8 cellular contexts compared by ENCODE assay signal in the genomic region with DNA sequence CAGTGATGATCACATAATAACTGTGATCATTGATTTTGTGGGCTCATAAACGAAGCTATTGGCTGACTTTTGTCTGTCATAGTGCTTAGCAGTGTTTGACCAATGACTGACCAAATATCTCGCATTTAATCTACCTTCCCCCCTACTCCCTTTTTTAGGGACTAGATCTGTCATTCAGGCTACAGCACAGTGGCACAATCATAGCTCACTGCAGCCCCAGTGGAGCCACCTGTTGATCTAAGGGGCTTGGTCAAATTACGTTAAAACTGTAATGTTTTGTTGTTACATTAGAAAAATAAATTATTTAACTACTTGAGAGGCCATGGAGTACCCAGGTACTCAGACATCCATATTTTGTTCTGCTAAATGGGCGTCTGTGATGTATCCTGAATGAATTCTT. TPM values are rescaled to one million over a fixed set of nuclear protein-coding genes. Genes with fewer than 3 reads are reported as not detected.
DNase-seq lines count a peak whose midpoint lies in the region; ATAC-seq, FAIRE-seq and TF ChIP-seq lines count a peak whose summit lies in the region.

No MANE protein-coding gene starts in this region.

- CTCF ChIA-PET in WTC11 (lab: Charles Lee): interaction anchor here (0.7 to 1.0 kb wide), 2 partner anchors 20 to 58 kb away, joined by 3 to 4 read pairs; no protein-coding TSS in a partner anchor

- H3K4me2 ChIP-seq in keratinocyte (ENCODE audit: control insufficient read depth, extremely low read depth, insufficient read depth, low read depth, low read length): peak overlapping the region; percentile 80

- H3K79me2 ChIP-seq in keratinocyte (ENCODE audit: control insufficient read depth, insufficient read depth, low read length): peaks cover 12% of the 10 kb centered on the region

- no peaks in the 10 kb centered on the region for H3K27me3 Mint-ChIP-seq in activated naive CD4-positive, alpha-beta T cell treated with anti-CD3 and anti-CD28 coated beads, Interleukin-2, amount 50 U/mL, for 24 hours
- no peaks in the 10 kb centered on the region for H3K27me3 Mint-ChIP-seq in WTC11 (ENCODE audit: low read depth)

- H4K20me1 ChIP-seq in keratinocyte (ENCODE audit: control insufficient read depth, extremely low read depth, insufficient read depth, low read length): no peaks in the 10 kb centered on the region

- dilution Hi-C loops in keratinocyte (cut with MboI; ENCODE audit: extremely low pct_ligation_motif_present, low sequenced_read_pairs): no loop called here

- H3K27ac ChIP-seq in keratinocyte (ENCODE audit: control insufficient read depth, insufficient read depth, low read length) (peak overlapping the region; percentile 95), tibial nerve (peak overlapping the region in 3 of 4 donors; percentile 94 to 98 (median 96))

- no peaks in the 10 kb centered on the region for H3K27me3 ChIP-seq in keratinocyte (ENCODE audit: control insufficient read depth, extremely low read depth, insufficient read depth, low read length)
- no peaks in the 10 kb centered on the region for H3K27me3 ChIP-seq in tibial nerve

- H3K4me3 Mint-ChIP-seq in activated naive CD4-positive, alpha-beta T cell treated with anti-CD3 and anti-CD28 coated beads, Interleukin-2, amount 50 U/mL, for 24 hours: peak overlapping the region; percentile 93
- H3K4me3 Mint-ChIP-seq in WTC11: peak overlapping the region; percentile 84

- no peak for TF ChIP-seq CTCF in WTC11 (IDR thresholded peaks at IDR 0.05)
- TF ChIP-seq CTCF in keratinocyte (optimal IDR thresholded peaks at IDR 0.05 in 1 of 3, IDR thresholded peaks at IDR 0.05 in 1 of 3, conservative IDR thresholded peaks at IDR 0.05 in 1 of 3; ENCODE audit: extremely low read depth in 1 of 3, insufficient read depth in 2 of 3, low read length in 3 of 3): no peak
- no peak for TF ChIP-seq CTCF in tibial nerve (IDR thresholded peaks at IDR 0.05)

- 23 to 46% methylated on average over 4 of the region's 4 CpGs for WGBS in tibial nerve, 2 donors

- H3K36me3 Mint-ChIP-seq in activated naive CD4-positive, alpha-beta T cell treated with anti-CD3 and anti-CD28 coated beads, Interleukin-2, amount 50 U/mL, for 24 hours: peaks cover 1% of the 10 kb centered on the region
- H3K36me3 Mint-ChIP-seq in activated naive CD4-positive, alpha-beta T cell treated with anti-CD3 and anti-CD28 coated beads, Interleukin-2, amount 50 U/mL, for 72 hours: no peaks in the 10 kb centered on the region
- no peaks in the 10 kb centered on the region for H3K36me3 Mint-ChIP-seq in WTC11

- no peaks in the 10 kb centered on the region for H3K9me3 ChIP-seq in keratinocyte (ENCODE audit: control insufficient read depth, low read depth, low read length)
- no peaks in the 10 kb centered on the region for H3K9me3 ChIP-seq in tibial nerve

- no peaks in the 10 kb centered on the region for H3K9me3 Mint-ChIP-seq in activated naive CD4-positive, alpha-beta T cell treated with anti-CD3 and anti-CD28 coated beads, Interleukin-2, amount 50 U/mL, for 24 hours
- H3K9me3 Mint-ChIP-seq in activated naive CD4-positive, alpha-beta T cell treated with anti-CD3 and anti-CD28 coated beads, Interleukin-2, amount 50 U/mL, for 72 hours: no peaks in the 10 kb centered on the region
- H3K9me3 Mint-ChIP-seq in WTC11: no peaks in the 10 kb centered on the region

- TF ChIP-seq POLR2A in tibial nerve (IDR thresholded peaks at IDR 0.05): no peak

- no peak overlapping the region for H3K27ac Mint-ChIP-seq in activated naive CD4-positive, alpha-beta T cell treated with anti-CD3 and anti-CD28 coated beads, Interleukin-2, amount 50 U/mL, for 24 hours
- H3K27ac Mint-ChIP-seq in activated naive CD4-positive, alpha-beta T cell treated with anti-CD3 and anti-CD28 coated beads, Interleukin-2, amount 50 U/mL, for 72 hours: peak overlapping the region in 1 of 2 donors; percentile 92
- H3K27ac Mint-ChIP-seq in WTC11: no peak overlapping the region

- no peaks in the 10 kb centered on the region for H3K9me1 ChIP-seq in keratinocyte (ENCODE audit: control insufficient read depth, extremely low read depth, insufficient read depth, low read length)

- ATAC-seq in activated naive CD4-positive, alpha-beta T cell treated with anti-CD3 and anti-CD28 coated beads, Interleukin-2, amount 50 U/mL, for 72 hours: no peak
- ATAC-seq in WTC11 (no peak), GM18861 (IDR thresholded peaks at IDR 0.05; ENCODE audit: unreplicated experiment) (no peak), HG03095 (IDR thresholded peaks at IDR 0.05; ENCODE audit: unreplicated experiment) (no peak), HG03439 (IDR thresholded peaks at IDR 0.05; ENCODE audit: unreplicated experiment) (no peak)

- peaks cover 5% of the 10 kb centered on the region for H3K4me1 ChIP-seq in keratinocyte (ENCODE audit: control insufficient read depth, extremely low read depth, insufficient read depth, low read length)
- peaks cover 0 to 17% (median 0%) of the 10 kb centered on the region in 4 donors for H3K4me1 ChIP-seq in tibial nerve

- no peak for FAIRE-seq in keratinocyte (lab: Jason Lieb, UNC)

- H3K4me1 Mint-ChIP-seq in activated naive CD4-positive, alpha-beta T cell treated with anti-CD3 and anti-CD28 coated beads, Interleukin-2, amount 50 U/mL, for 24 hours: peaks cover 32% of the 10 kb centered on the region
- H3K4me1 Mint-ChIP-seq in WTC11: peaks cover 8% of the 10 kb centered on the region; the same call in 1 of the 2 replicates

- no peak overlapping the region for H2AFZ ChIP-seq in keratinocyte (ENCODE audit: control insufficient read depth, low read length)

- no peak for TF ChIP-seq EP300 in tibial nerve (IDR thresholded peaks at IDR 0.05)

- H3K36me3 ChIP-seq in keratinocyte (ENCODE audit: control insufficient read depth in 2 of 2, extremely low read depth in 1 of 2, insufficient read depth in 2 of 2, low read length in 2 of 2) (no peaks in the 10 kb centered on the region), tibial nerve (no peaks in the 10 kb centered on the region)

- DNase-seq in activated naive CD4-positive, alpha-beta T cell treated with anti-CD3 and anti-CD28 coated beads, Interleukin-2, amount 50 U/mL, for 72 hours (ENCODE audit: low spot score in 2 of 2): no peak
- DNase-seq in WTC11 (ENCODE audit: low spot score) (no peak), keratinocyte (ENCODE audit: low read depth, low spot score) (no peak), tibial nerve (ENCODE audit: low spot score in 2 of 2) (no peak)

- POLR2A ChIA-PET in WTC11 (lab: Charles Lee): no interaction called here

- H3K4me3 ChIP-seq in keratinocyte (ENCODE audit: control insufficient read depth in 2 of 3, extremely low read depth in 1 of 3, insufficient read depth in 2 of 3, low read depth in 1 of 3, low read length in 3 of 3) (peak overlapping the region; percentile 67 to 90 (median 77)), tibial nerve (peak overlapping the region; percentile 50 to 79 (median 57))

- peak overlapping the region; percentile 92 for H3K9ac ChIP-seq in keratinocyte (ENCODE audit: control insufficient read depth, extremely low read depth, insufficient read depth, low read length)

RNA-seq across cellular contexts. Expression of gene FUNDC2, which starts 1.5 kb away (rescaled TPM):
- 10 to 100 TPM; 62.2 to 95.1 TPM for total RNA-seq in activated naive CD4-positive, alpha-beta T cell treated with anti-CD3 and anti-CD28 coated beads, Interleukin-2, amount 50 U/mL, for 72 hours
- total RNA-seq in WTC11 (2021) (60.7 to 79.5 TPM (median 73.8 TPM) in 3 replicates), tibial nerve (10 to 100 TPM; 40.2 to 83.3 (median 59.8) TPM)
- polyA plus RNA-seq in keratinocyte: 83.8 to 98.1 TPM (median 93.9 TPM) in 3 replicates
- 41.7 TPM for polyA plus RNA-seq in keratinocyte (2011; ENCODE audit: low read depth)
- polyA plus RNA-seq in keratinocyte (2011; cell fraction: cytosol; rRNA removed): 94.3 and 157 TPM in 2 replicates
- 33.5 and 37.0 TPM in 2 replicates for polyA plus RNA-seq in keratinocyte (2011; cell fraction: nucleus; rRNA removed)
- polyA plus RNA-seq in keratinocyte (2012; ENCODE audit: low replicate concordance): 56.2 and 74.5 TPM in 2 replicates
- 33.6 to 36.3 TPM (median 34.6 TPM) in 3 replicates for polyA minus RNA-seq in keratinocyte
- polyA minus RNA-seq in keratinocyte (2011; cell fraction: cytosol; rRNA and poly(A)+ RNA removed): 7.3 TPM
- 3.5 and 9.1 TPM in 2 replicates for polyA minus RNA-seq in keratinocyte (2011; cell fraction: nucleus; rRNA and poly(A)+ RNA removed)

RNA-seq across cellular contexts. Expression of gene F8, which starts 5.7 kb away (rescaled TPM):
- total RNA-seq in activated naive CD4-positive, alpha-beta T cell treated with anti-CD3 and anti-CD28 coated beads, Interleukin-2, amount 50 U/mL, for 72 hours: 1 to 10 TPM; 5.6 to 5.8 TPM
- 1.6 to 2.6 TPM (median 2.2 TPM) in 3 replicates for total RNA-seq in WTC11 (2021)
- 1.0 to 1.5 TPM (median 1.3 TPM) in 3 replicates for polyA plus RNA-seq in keratinocyte
- 0.36 TPM for polyA plus RNA-seq in keratinocyte (2011; ENCODE audit: low read depth)
- 1.3 and 2.0 TPM in 2 replicates for polyA plus RNA-seq in keratinocyte (2011; cell fraction: cytosol; rRNA removed)
- 0.78 and 1.0 TPM in 2 replicates for polyA plus RNA-seq in keratinocyte (2011; cell fraction: nucleus; rRNA removed)
- 0.54 and 0.68 TPM in 2 replicates for polyA plus RNA-seq in keratinocyte (2012; ENCODE audit: low replicate concordance)
- 0.26 to 1.7 TPM (median 1.4 TPM) in 3 replicates for polyA minus RNA-seq in keratinocyte
- polyA minus RNA-seq in keratinocyte (2011; cell fraction: cytosol; rRNA and poly(A)+ RNA removed): 0.38 TPM
- polyA minus RNA-seq in keratinocyte (2011; cell fraction: nucleus; rRNA and poly(A)+ RNA removed): 0.63 and 0.85 TPM in 2 replicates
- total RNA-seq in tibial nerve: 10 to 100 TPM in 3 of 4 donors, 1 to 10 TPM in 1; 7.2 to 28.4 (median 14.6) TPM

RNA-seq across cellular contexts. Expression of gene CMC4, which starts 42.7 kb away (rescaled TPM):
- 1 to 10 TPM; 4.8 to 7.6 TPM for total RNA-seq in activated naive CD4-positive, alpha-beta T cell treated with anti-CD3 and anti-CD28 coated beads, Interleukin-2, amount 50 U/mL, for 72 hours
- total RNA-seq in WTC11 (2021) (3.0 to 6.4 TPM (median 5.9 TPM) in 3 replicates), tibial nerve (10 to 100 TPM; 22.2 to 27.0 (median 23.7) TPM)
- 9.1 to 10.1 TPM (median 9.8 TPM) in 3 replicates for polyA plus RNA-seq in keratinocyte
- polyA plus RNA-seq in keratinocyte (2011; ENCODE audit: low read depth): 2.5 TPM
- 10.0 and 11.4 TPM in 2 replicates for polyA plus RNA-seq in keratinocyte (2011; cell fraction: cytosol; rRNA removed)
- 2.4 and 3.1 TPM in 2 replicates for polyA plus RNA-seq in keratinocyte (2011; cell fraction: nucleus; rRNA removed)
- polyA plus RNA-seq in keratinocyte (2012; ENCODE audit: low replicate concordance): 6.3 and 9.1 TPM in 2 replicates
- polyA minus RNA-seq in keratinocyte: 0.39 to 3.3 TPM (median 1.6 TPM) in 3 replicates
- polyA minus RNA-seq in keratinocyte (2011; cell fraction: cytosol; rRNA and poly(A)+ RNA removed): 3.1 TPM
- polyA minus RNA-seq in keratinocyte (2011; cell fraction: nucleus; rRNA and poly(A)+ RNA removed): 1.0 and 1.2 TPM in 2 replicates

RNA-seq across cellular contexts. Expression of gene MTCP1, which starts 42.7 kb away (rescaled TPM):
- total RNA-seq in activated naive CD4-positive, alpha-beta T cell treated with anti-CD3 and anti-CD28 coated beads, Interleukin-2, amount 50 U/mL, for 72 hours: 10 to 100 TPM; 17.1 to 19.5 TPM
- total RNA-seq in WTC11 (2021) (8.6 to 12.8 TPM (median 10.1 TPM) in 3 replicates), tibial nerve (1 to 10 TPM; 2.7 to 5.3 (median 2.8) TPM)
- 4.7 to 20.2 TPM (median 5.0 TPM) in 3 replicates for polyA plus RNA-seq in keratinocyte
- polyA plus RNA-seq in keratinocyte (2011; ENCODE audit: low read depth): 19.1 TPM
- 12.2 and 24.1 TPM in 2 replicates for polyA plus RNA-seq in keratinocyte (2011; cell fraction: cytosol; rRNA removed)
- polyA plus RNA-seq in keratinocyte (2011; cell fraction: nucleus; rRNA removed): 4.0 and 6.5 TPM in 2 replicates
- 14.6 and 14.8 TPM in 2 replicates for polyA plus RNA-seq in keratinocyte (2012; ENCODE audit: low replicate concordance)
- 0.56 to 3.9 TPM (median 2.3 TPM) in 3 replicates for polyA minus RNA-seq in keratinocyte
- polyA minus RNA-seq in keratinocyte (2011; cell fraction: cytosol; rRNA and poly(A)+ RNA removed): not detected
- 0.95 and 1.5 TPM in 2 replicates for polyA minus RNA-seq in keratinocyte (2011; cell fraction: nucleus; rRNA and poly(A)+ RNA removed)

RNA-seq across cellular contexts. Expression of gene BRCC3, which starts 43.1 kb away (rescaled TPM):
- 10 to 100 TPM; 15.7 to 31.5 TPM for total RNA-seq in activated naive CD4-positive, alpha-beta T cell treated with anti-CD3 and anti-CD28 coated beads, Interleukin-2, amount 50 U/mL, for 72 hours
- total RNA-seq in WTC11 (2021) (18.5 to 19.6 TPM (median 19.4 TPM) in 3 replicates), tibial nerve (10 to 100 TPM in 3 of 4 donors, 1 to 10 TPM in 1; 6.9 to 17.7 (median 11.5) TPM)
- 18.5 to 25.5 TPM (median 24.8 TPM) in 3 replicates for polyA plus RNA-seq in keratinocyte
- 10.2 TPM for polyA plus RNA-seq in keratinocyte (2011; ENCODE audit: low read depth)
- 14.2 and 24.0 TPM in 2 replicates for polyA plus RNA-seq in keratinocyte (2011; cell fraction: cytosol; rRNA removed)
- 12.8 and 14.9 TPM in 2 replicates for polyA plus RNA-seq in keratinocyte (2011; cell fraction: nucleus; rRNA removed)
- 9.8 and 21.9 TPM in 2 replicates for polyA plus RNA-seq in keratinocyte (2012; ENCODE audit: low replicate concordance)
- polyA minus RNA-seq in keratinocyte: 14.9 to 39.7 TPM (median 20.4 TPM) in 3 replicates
- 12.9 TPM for polyA minus RNA-seq in keratinocyte (2011; cell fraction: cytosol; rRNA and poly(A)+ RNA removed)
- 9.0 and 16.1 TPM in 2 replicates for polyA minus RNA-seq in keratinocyte (2011; cell fraction: nucleus; rRNA and poly(A)+ RNA removed)
